Comparison of ENCODE assay signal across 13 cellular contexts in the genomic region with DNA sequence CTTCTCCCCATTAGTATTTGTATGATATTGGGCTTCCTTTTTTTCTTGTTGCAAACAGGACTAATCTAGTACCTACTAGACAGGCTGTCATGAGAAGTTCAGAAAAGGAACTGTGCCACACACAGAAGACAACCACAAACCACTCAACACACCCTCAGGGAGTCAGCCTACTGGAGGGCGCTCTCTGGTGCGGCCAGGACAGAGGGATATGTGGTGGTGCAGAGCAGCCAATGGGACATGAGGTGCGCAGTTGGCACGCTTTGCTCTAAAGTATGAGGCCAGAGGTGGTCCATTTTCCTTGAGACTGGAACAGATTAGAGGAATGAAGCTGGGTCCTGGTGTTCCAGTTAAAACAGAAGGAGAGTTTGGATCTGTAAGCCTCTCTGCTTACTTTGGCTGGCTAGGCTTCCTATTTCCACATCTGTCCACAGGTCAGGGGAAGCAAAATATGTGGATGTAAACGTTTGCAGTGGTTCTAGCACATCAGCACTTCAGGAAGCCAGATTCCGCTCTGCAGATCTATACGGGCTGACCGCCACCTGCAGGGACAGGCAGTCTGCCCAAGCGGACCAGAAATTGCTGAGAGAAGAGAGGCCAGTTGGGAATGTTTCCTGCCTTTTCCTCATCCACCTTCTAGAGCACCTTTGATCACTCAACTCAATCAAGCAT.
A peak's percentile ranks its signal among the peaks of the same experiment; 100 is the strongest.
DNase-seq lines count a peak whose midpoint lies in the region; ATAC-seq and TF ChIP-seq lines count a peak whose summit lies in the region.
"Had no signal": no experiment of that assay in that cellular context is flagged by ENCODE, and none has a peak within 500 bp of the region (broad histone marks: within the 10 kb centered on the region; RNA-seq: fewer than 3 reads in every experiment).

No MANE protein-coding gene starts in this region.

- no peaks in the 10 kb centered on the region for H4K20me1 ChIP-seq in mammary epithelial cell (ENCODE audit: insufficient read depth, low read length)

- no peaks in the 10 kb centered on the region for H3K79me2 ChIP-seq in mammary epithelial cell (ENCODE audit: insufficient read depth, low read length)

- H3K4me3 ChIP-seq in mammary epithelial cell (replicated peaks in 1 of 3; ENCODE audit: insufficient read depth in 1 of 3, low read depth in 2 of 3, low read length in 3 of 3) (no peak overlapping the region), upper lobe of right lung (no peak overlapping the region), colonic mucosa (no peak overlapping the region)
- H3K4me3 ChIP-seq: pancreas had no signal

- H3K9ac ChIP-seq in mammary epithelial cell (ENCODE audit: insufficient read depth, low read length), result no peak overlapping the region
- H3K9ac ChIP-seq in colonic mucosa (ENCODE audit: low read depth in 2 of 2, low read length in 2 of 2), result no peak overlapping the region

- CTCF ChIA-PET in MCF 10A (lab: Yijun Ruan, JAX), result interaction anchor here (0.6 to 0.7 kb wide), 2 partner anchors 80 to 255 kb away, joined by 3 to 4 read pairs; no protein-coding TSS in a partner anchor
- CTCF ChIA-PET in mammary epithelial cell (lab: Charles Lee; ENCODE audit: low non-redundant PET), result no interaction called here

- no peaks in the 10 kb centered on the region for H3K4me1 Mint-ChIP-seq in MCF 10A (ENCODE audit: insufficient read depth, unreplicated experiment)

- no peaks in the 10 kb centered on the region for H3K9me3 Mint-ChIP-seq in MCF 10A (ENCODE audit: unreplicated experiment)

- H3K36me3 Mint-ChIP-seq in MCF 10A (ENCODE audit: insufficient read depth, unreplicated experiment), result no peaks in the 10 kb centered on the region

- POLR2A ChIA-PET in MCF 10A (lab: Yijun Ruan, JAX), result interaction anchor here (0.6 kb wide), 1 partner anchor 114 kb away, joined by 3 read pairs; no protein-coding TSS in a partner anchor

- peak overlapping the region; percentile 36 for H3K27ac Mint-ChIP-seq in MCF 10A (ENCODE audit: low read depth, unreplicated experiment)

- no peak overlapping the region for H3K4me2 ChIP-seq in mammary epithelial cell (ENCODE audit: insufficient read depth, low read depth, low read length)

- BruUV-seq in MCF 10A (replicated peaks; lab: Mats Ljungman, UMichigan) (no TSS peak), mammary epithelial cell (replicated peaks; lab: Mats Ljungman, UMichigan) (no TSS peak)

- TF ChIP-seq CTCF in MCF 10A (IDR thresholded peaks at IDR 0.05; ENCODE audit: unreplicated experiment) (no peak), mammary epithelial cell (conservative IDR thresholded peaks at IDR 0.05 in 1 of 2, IDR thresholded peaks at IDR 0.05 in 1 of 2; ENCODE audit: extremely low read depth in 1 of 2, insufficient read depth in 1 of 2, low read depth in 1 of 2, low read length in 2 of 2) (no peak), upper lobe of right lung (IDR thresholded peaks at IDR 0.05) (peak; percentile 7), colonic mucosa (IDR thresholded peaks at IDR 0.05) (no peak)

- peaks cover 3% of the 10 kb centered on the region for H3K27me3 ChIP-seq in mammary epithelial cell (ENCODE audit: insufficient read depth, low read length)
- H3K27me3 ChIP-seq in upper lobe of right lung, result no peaks in the 10 kb centered on the region
- no peaks in the 10 kb centered on the region for H3K27me3 ChIP-seq in colonic mucosa
- H3K27me3 ChIP-seq: pancreas had no signal

- no peak overlapping the region for H2AFZ ChIP-seq in mammary epithelial cell (ENCODE audit: low read depth, low read length)

- intact Hi-C loops in MCF 10A (cut with micrococcal nuclease) (no loop called here), mammary epithelial cell (cut with micrococcal nuclease) (no loop called here), left colon (cut with DNase I, micrococcal nuclease) (no loop called here), upper lobe of right lung (cut with DNase I) (no loop called here), colonic mucosa (cut with DNase I) (no loop called here)

- no peaks in the 10 kb centered on the region for H3K36me3 ChIP-seq in mammary epithelial cell (ENCODE audit: insufficient read depth, low read length)
- no peaks in the 10 kb centered on the region for H3K36me3 ChIP-seq in upper lobe of right lung
- H3K36me3 ChIP-seq in colonic mucosa, result no peaks in the 10 kb centered on the region
- H3K36me3 ChIP-seq: pancreas, WERI-Rb-1 had no signal

- in situ Hi-C loops in mammary epithelial cell (cut with MboI; ENCODE audit: low sequenced_read_pairs in 2 of 2), result no loop called here

- peaks cover 32% of the 10 kb centered on the region for H3K27me3 Mint-ChIP-seq in MCF 10A (ENCODE audit: insufficient read depth, unreplicated experiment)

- H3K4me1 ChIP-seq in mammary epithelial cell (ENCODE audit: insufficient read depth, low read length) (no peaks in the 10 kb centered on the region), upper lobe of right lung (peaks cover 5% of the 10 kb centered on the region), colonic mucosa (no peaks in the 10 kb centered on the region)
- H3K4me1 ChIP-seq: pancreas had no signal

- DNase-seq in MCF 10A (ENCODE audit: unreplicated experiment), result no peak
- no peak for DNase-seq in mammary epithelial cell
- DNase-seq in brain pericyte (ENCODE audit: low read depth, low spot score), result peak; percentile 16
- no peak for DNase-seq in left colon
- DNase-seq in upper lobe of right lung, result peak; percentile 66
- DNase-seq in colonic mucosa, result no peak
- no peak for DNase-seq in NCI-H2081 (lab: John Stamatoyannopoulos, UW)
- DNase-seq in NCI-H524 (lab: John Stamatoyannopoulos, UW), result no peak
- DNase-seq: activated T-cell treated with anti-CD3 and anti-CD28 coated beads for 4 hours, MM.1S, NCI-H345, pancreas, WERI-Rb-1 had no signal

- H3K4me3 Mint-ChIP-seq in MCF 10A (ENCODE audit: unreplicated experiment), result no peak overlapping the region

- H3K27ac ChIP-seq in mammary epithelial cell (ENCODE audit: insufficient read depth, low read depth, low read length) (no peak overlapping the region), upper lobe of right lung (no peak overlapping the region), colonic mucosa (no peak overlapping the region)
- H3K27ac ChIP-seq: pancreas, WERI-Rb-1 had no signal

- WGBS in mammary epithelial cell (ENCODE audit: low coverage, missing lambda C conversion rate), result 89% methylated on average over 8 of the region's 9 CpGs

- no peaks in the 10 kb centered on the region for H3K9me3 ChIP-seq in mammary epithelial cell (replicated peaks; ENCODE audit: insufficient read depth, low read length)
- H3K9me3 ChIP-seq in upper lobe of right lung, result no peaks in the 10 kb centered on the region
- H3K9me3 ChIP-seq in colonic mucosa, result no peaks in the 10 kb centered on the region
- H3K9me3 ChIP-seq: pancreas had no signal

- dilution Hi-C loops in mammary epithelial cell (cut with HindIII; ENCODE audit: low sequenced_read_pairs), result no loop called here

- ATAC-seq in left colon, result peak; percentile 47
- ATAC-seq in upper lobe of right lung, result peak; percentile 96

Comparison
In these comparisons a context has a peak if more than half of its experiments do, and no peak if none do; other contexts are left out.
1. DNase-seq: peak in brain pericyte (single experiment) and upper lobe of right lung (single experiment); none in MCF 10A (single experiment), mammary epithelial cell (single experiment), left colon (0 of 2), colonic mucosa (single experiment), NCI-H2081 (0 of 2) and NCI-H524 (0 of 2).